ENCODE assay signal across 22 cellular contexts in the genomic region with DNA sequence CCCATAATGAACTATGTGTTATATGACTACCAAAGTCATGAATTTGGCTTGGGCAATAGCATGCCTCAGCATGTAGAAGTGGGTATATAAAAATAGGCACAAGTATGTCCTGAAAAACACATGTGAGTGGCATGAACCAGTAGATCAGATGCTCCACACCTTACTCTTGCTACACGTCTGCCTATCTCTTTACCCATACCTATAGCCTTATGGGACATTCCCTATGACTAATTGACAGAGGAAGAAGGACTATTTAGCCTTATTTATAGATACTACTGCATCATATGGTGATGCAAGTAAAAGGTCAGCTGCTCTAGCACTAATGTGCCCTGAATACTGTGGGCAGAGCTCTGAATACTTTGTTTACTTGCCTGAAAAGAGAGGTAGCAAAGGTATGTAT.
A peak's percentile ranks its signal among the peaks of the same experiment; 100 is the strongest.
DNase-seq lines count a peak whose midpoint lies in the region; ATAC-seq, FAIRE-seq and TF ChIP-seq lines count a peak whose summit lies in the region.
"Had no signal": no experiment of that assay in that cellular context is flagged by ENCODE, and none has a peak within 500 bp of the region (broad histone marks: within the 10 kb centered on the region; RNA-seq: fewer than 3 reads in every experiment).

No MANE protein-coding gene starts in this region.

- H3K36me3 ChIP-seq in small intestine (ENCODE audit: control insufficient read depth in 2 of 2, insufficient read depth in 2 of 2, low read length in 2 of 2) = no peaks in the 10 kb centered on the region
- H3K36me3 ChIP-seq: BLaER1 treated with 17β-estradiol and CSF1 and Interleukin-3, amounts not matched to agents 10 nM and 100 nM had no signal

- H3K27me3 ChIP-seq in small intestine (ENCODE audit: control insufficient read depth in 2 of 2, insufficient read depth in 2 of 2, low read length in 2 of 2) = no peaks in the 10 kb centered on the region
- H3K27me3 ChIP-seq: BLaER1 treated with 17β-estradiol and CSF1 and Interleukin-3, amounts not matched to agents 10 nM and 100 nM had no signal

- H3K4me3 ChIP-seq in epithelial cell of esophagus (ENCODE audit: low read length) (no peak overlapping the region), small intestine (ENCODE audit: low read depth in 1 of 2, low read length in 2 of 2) (no peak overlapping the region)
- H3K4me3 ChIP-seq: BLaER1 treated with 17β-estradiol and CSF1 and Interleukin-3, amounts not matched to agents 10 nM and 100 nM had no signal

- no peak for FAIRE-seq in small intestine (lab: Jason Lieb, UNC)
- FAIRE-seq: colon, G401.6 had no signal

- TF ChIP-seq CTCF in epithelial cell of esophagus (IDR thresholded peaks at IDR 0.05; ENCODE audit: insufficient read depth, low read depth, low read length, missing control alignments) = no peak

- no peaks in the 10 kb centered on the region for H3K4me1 ChIP-seq in small intestine (ENCODE audit: control insufficient read depth in 2 of 2, insufficient read depth in 1 of 2, low read depth in 1 of 2, low read length in 1 of 2)

- H3K27ac ChIP-seq in small intestine (ENCODE audit: low read depth in 1 of 2, low read length in 1 of 2) = no peak overlapping the region
- H3K27ac ChIP-seq: BLaER1 treated with 17β-estradiol and CSF1 and Interleukin-3, amounts not matched to agents 10 nM and 100 nM had no signal

- ATAC-seq in GM18517 (IDR thresholded peaks at IDR 0.05; ENCODE audit: unreplicated experiment) = peak; percentile 44
- ATAC-seq in GM21717 (IDR thresholded peaks at IDR 0.05; ENCODE audit: unreplicated experiment) = peak; percentile 63
- peak; percentile 59 for ATAC-seq in HG03442 (IDR thresholded peaks at IDR 0.05; ENCODE audit: unreplicated experiment)
- ATAC-seq in HG02970 (IDR thresholded peaks at IDR 0.05; ENCODE audit: low FRiP score, unreplicated experiment) = no peak
- ATAC-seq: effector memory CD8-positive, alpha-beta T cell; naive thymus-derived CD4-positive, alpha-beta T cell had no signal

- DNase-seq in epithelial cell of esophagus (ENCODE audit: low read depth) = peak; percentile 96
- no peak for DNase-seq in stimulated activated CD8-positive, alpha-beta memory T cell treated with anti-CD3 and anti-CD28 coated beads, Interleukin-4, amount 100 ng/mL, for 48 hours
- DNase-seq in small intestine = no peak
- DNase-seq in NCI-H128 (lab: John Stamatoyannopoulos, UW; ENCODE audit: unreplicated experiment) = no peak
- DNase-seq: ACHN; activated CD4-positive, alpha-beta T cell treated with anti-CD3 and anti-CD28 coated beads, Interleukin-2, amount 10 ng/mL, durations not matched to agents 7 days and 5 days; activated naive CD8-positive, alpha-beta T cell treated with anti-CD3 and anti-CD28 coated beads, Interleukin-2, amount 10 ng/mL, durations not matched to agents 7 days and 5 days; DMS 273 treated with DMSO at 0.1 percent for 48 hours; effector memory CD8-positive, alpha-beta T cell; mesendoderm; naive thymus-derived CD4-positive, alpha-beta T cell; NCI-H1436 treated with DMSO at 0.1 percent for 48 hours; NCI-H2171 treated with DMSO at 0.1 percent for 48 hours; NCI-H748 treated with DMSO at 0.1 percent for 48 hours; SIG-M5 had no signal

- no peaks in the 10 kb centered on the region for H3K9me3 ChIP-seq in small intestine (ENCODE audit: control insufficient read depth, low read depth)
- H3K9me3 ChIP-seq: BLaER1 treated with 17β-estradiol and CSF1 and Interleukin-3, amounts not matched to agents 10 nM and 100 nM had no signal

- 62 to 85% (median 67%) methylated on average over 1 of the region's 1 CpG for WGBS in small intestine, 3 donors
